In genomic region chr20:43248341-43248740, GRCh38 we compare ENCODE assay signal across 38 cellular contexts. TPM values are rescaled to one million over a fixed set of nuclear protein-coding genes. Genes with fewer than 3 reads are reported as not detected.
"Had no signal": no experiment of that assay in that cellular context is flagged by ENCODE, and none has a peak within 500 bp of the region (broad histone marks: within the 10 kb centered on the region; RNA-seq: fewer than 3 reads in every experiment).

No MANE protein-coding gene starts in this region.

- H3K9me3 Mint-ChIP-seq: activated B cell treated with CpG ODN at 0.5 μM for 24 hours; activated CD4-positive, alpha-beta memory T cell treated with anti-CD3 and anti-CD28 coated beads for 36 hours; activated CD4-positive, alpha-beta T cell treated with anti-CD3 and anti-CD28 coated beads, Interleukin-2, amount 10 ng/mL, durations not matched to agents 24 days and 14 days; activated CD8-positive, alpha-beta T cell treated with anti-CD3 and anti-CD28 coated beads for 36 hours; activated naive CD4-positive, alpha-beta T cell treated with anti-CD3 and anti-CD28 coated beads for 36 hours; activated naive CD4-positive, alpha-beta T cell treated with anti-CD3 and anti-CD28 coated beads, Interleukin-2, amount 50 U/mL, for 72 hours; activated naive CD8-positive, alpha-beta T cell treated with anti-CD3 and anti-CD28 coated beads, Interleukin-2, amount 10 ng/mL, durations not matched to agents 7 days and 5 days; activated T-cell treated with anti-CD3 and anti-CD28 coated beads, Interleukin-2, amount 50 U/mL, for 4 hours; activated T-cell treated with anti-CD3 and anti-CD28 coated beads, Interleukin-2, amount 50 U/mL, for 72 hours; activated T-helper 1 cell treated with anti-CD3 and anti-CD28 coated beads, Interleukin-12 subunit alpha, Interleukin-12 subunit beta, Interleukin-2, Interleukin-4 antibody, amounts not matched to agents 30 ng/mL and 10 ng/mL and 1 ng/mL, durations not matched to agents 14 hours and 24 hours and 36 hours; activated T-helper 17 cell treated with anti-CD3 and anti-CD28 coated beads, Interleukin-2, amount 50 U/mL, for 72 hours; T-helper 1 cell treated with Interleukin-12 subunit alpha and Interleukin-12 subunit beta and Interleukin-4 antibody, amounts not matched to agents 30 μg/mL and 1 μg/mL, for 36 hours; T-helper 2 cell treated with Interferon-gamma antibody and Interleukin-4, amounts not matched to agents 5 μg/mL and 100 μg/mL, for 36 hours had no signal

- H3K36me3 ChIP-seq: adrenal gland, brain microvascular endothelial cell, breast epithelium had no signal

- H3K36me3 Mint-ChIP-seq: activated CD4-positive, alpha-beta memory T cell treated with anti-CD3 and anti-CD28 coated beads for 36 hours; activated naive CD4-positive, alpha-beta T cell treated with anti-CD3 and anti-CD28 coated beads, Interleukin-2, amount 50 U/mL, for 72 hours; activated naive CD8-positive, alpha-beta T cell treated with anti-CD3 and anti-CD28 coated beads, Interleukin-2, amount 10 ng/mL, durations not matched to agents 7 days and 5 days had no signal

- H3K27ac ChIP-seq: adrenal gland, body of pancreas, brain microvascular endothelial cell, breast epithelium, VCaP had no signal

- H3K4me3 Mint-ChIP-seq: activated B cell treated with CpG ODN at 0.5 μM for 24 hours; activated CD4-positive, alpha-beta memory T cell treated with anti-CD3 and anti-CD28 coated beads for 36 hours; activated CD4-positive, alpha-beta T cell treated with anti-CD3 and anti-CD28 coated beads, Interleukin-2, amount 10 ng/mL, durations not matched to agents 24 days and 14 days; activated CD8-positive, alpha-beta T cell treated with anti-CD3 and anti-CD28 coated beads for 36 hours; activated naive CD4-positive, alpha-beta T cell treated with anti-CD3 and anti-CD28 coated beads for 36 hours; activated naive CD8-positive, alpha-beta T cell treated with anti-CD3 and anti-CD28 coated beads, Interleukin-2, amount 10 ng/mL, durations not matched to agents 7 days and 5 days; activated T-cell treated with anti-CD3 and anti-CD28 coated beads, Interleukin-2, amount 50 U/mL, for 4 hours; activated T-cell treated with anti-CD3 and anti-CD28 coated beads, Interleukin-2, amount 50 U/mL, for 72 hours; activated T-helper 1 cell treated with anti-CD3 and anti-CD28 coated beads, Interleukin-12 subunit alpha, Interleukin-12 subunit beta, Interleukin-2, Interleukin-4 antibody, amounts not matched to agents 30 ng/mL and 10 ng/mL and 1 ng/mL, durations not matched to agents 14 hours and 24 hours and 36 hours; activated T-helper 17 cell treated with anti-CD3 and anti-CD28 coated beads, Interleukin-2, amount 50 U/mL, for 72 hours; T-helper 1 cell treated with Interleukin-12 subunit alpha and Interleukin-12 subunit beta and Interleukin-4 antibody, amounts not matched to agents 30 μg/mL and 1 μg/mL, for 36 hours; T-helper 2 cell treated with Interferon-gamma antibody and Interleukin-4, amounts not matched to agents 5 μg/mL and 100 μg/mL, for 36 hours had no signal

- H3K4me3 ChIP-seq: adrenal gland, body of pancreas, breast epithelium had no signal

- H3K27ac Mint-ChIP-seq: activated B cell treated with CpG ODN at 0.5 μM for 24 hours; activated CD4-positive, alpha-beta memory T cell treated with anti-CD3 and anti-CD28 coated beads for 36 hours; activated CD4-positive, alpha-beta T cell treated with anti-CD3 and anti-CD28 coated beads, Interleukin-2, amount 10 ng/mL, durations not matched to agents 24 days and 14 days; activated CD8-positive, alpha-beta T cell treated with anti-CD3 and anti-CD28 coated beads for 36 hours; activated naive CD4-positive, alpha-beta T cell treated with anti-CD3 and anti-CD28 coated beads for 36 hours; activated naive CD8-positive, alpha-beta T cell treated with anti-CD3 and anti-CD28 coated beads, Interleukin-2, amount 10 ng/mL, durations not matched to agents 7 days and 5 days; activated T-cell treated with anti-CD3 and anti-CD28 coated beads, Interleukin-2, amount 50 U/mL, for 72 hours; activated T-helper 1 cell treated with anti-CD3 and anti-CD28 coated beads, Interleukin-12 subunit alpha, Interleukin-12 subunit beta, Interleukin-2, Interleukin-4 antibody, amounts not matched to agents 30 ng/mL and 10 ng/mL and 1 ng/mL, durations not matched to agents 14 hours and 24 hours and 36 hours; activated T-helper 17 cell treated with anti-CD3 and anti-CD28 coated beads, Interleukin-2, amount 50 U/mL, for 72 hours; T-helper 1 cell treated with Interleukin-12 subunit alpha and Interleukin-12 subunit beta and Interleukin-4 antibody, amounts not matched to agents 30 μg/mL and 1 μg/mL, for 36 hours; T-helper 2 cell treated with Interferon-gamma antibody and Interleukin-4, amounts not matched to agents 5 μg/mL and 100 μg/mL, for 36 hours had no signal

- H3K27me3 Mint-ChIP-seq: activated CD4-positive, alpha-beta memory T cell treated with anti-CD3 and anti-CD28 coated beads for 36 hours; activated CD4-positive, alpha-beta T cell treated with anti-CD3 and anti-CD28 coated beads, Interleukin-2, amount 10 ng/mL, durations not matched to agents 24 days and 14 days had no signal

- H3K4me1 Mint-ChIP-seq: activated B cell treated with CpG ODN at 0.5 μM for 24 hours; activated CD4-positive, alpha-beta T cell treated with anti-CD3 and anti-CD28 coated beads, Interleukin-2, amount 10 ng/mL, durations not matched to agents 24 days and 14 days; activated naive CD8-positive, alpha-beta T cell treated with anti-CD3 and anti-CD28 coated beads, Interleukin-2, amount 10 ng/mL, durations not matched to agents 7 days and 5 days; activated T-helper 17 cell treated with anti-CD3 and anti-CD28 coated beads, Interleukin-2, amount 50 U/mL, for 72 hours had no signal

- FAIRE-seq: astrocyte, TTC549 had no signal

- DNase-seq: activated B cell treated with CpG ODN at 0.5 μM for 24 hours; activated CD4-positive, alpha-beta memory T cell treated with anti-CD3 and anti-CD28 coated beads for 36 hours; activated CD4-positive, alpha-beta T cell treated with anti-CD3 and anti-CD28 coated beads for 4 hours; activated CD4-positive, alpha-beta T cell treated with anti-CD3 and anti-CD28 coated beads, Interleukin-2, amount 10 ng/mL, durations not matched to agents 24 days and 14 days; activated CD4-positive, alpha-beta T cell treated with anti-CD3 and anti-CD28 coated beads, Interleukin-2, amount 50 U/mL, for 1 hour; activated CD4-positive, alpha-beta T cell treated with anti-CD3 and anti-CD28 coated beads, Interleukin-2, amount 50 U/mL, for 4 hours; activated CD4-positive, CD25-positive, alpha-beta regulatory T cell treated with anti-CD3 and anti-CD28 coated beads, Interleukin-2, amount 50 U/mL, for 72 hours; activated CD8-positive, alpha-beta memory T cell treated with anti-CD3 and anti-CD28 coated beads, Interleukin-2, amount 50 U/mL, for 4 hours; activated CD8-positive, alpha-beta T cell treated with anti-CD3 and anti-CD28 coated beads for 36 hours; activated effector memory CD4-positive, alpha-beta T cell treated with anti-CD3 and anti-CD28 coated beads, Interleukin-2, amount 50 U/mL, for 16 hours; activated gamma-delta T cell treated with Interleukin-2 at 50 U/mL for 16 hours; activated naive CD4-positive, alpha-beta T cell; activated naive CD4-positive, alpha-beta T cell treated with anti-CD3 and anti-CD28 coated beads for 36 hours; activated naive CD4-positive, alpha-beta T cell treated with anti-CD3 and anti-CD28 coated beads, Interleukin-2, amount 50 U/mL, for 16 hours; activated naive CD8-positive, alpha-beta T cell treated with anti-CD3 and anti-CD28 coated beads, Interleukin-2, amount 10 ng/mL, durations not matched to agents 7 days and 5 days; activated T-cell treated with anti-CD3 and anti-CD28 coated beads for 4 hours; activated T-cell treated with anti-CD3 and anti-CD28 coated beads, Interleukin-2, amount 50 U/mL, for 1 hour; activated T-cell treated with anti-CD3 and anti-CD28 coated beads, Interleukin-2, amount 50 U/mL, for 4 hours; activated T-cell treated with anti-CD3 and anti-CD28 coated beads, Interleukin-2, amount 50 U/mL, for 72 hours; adrenal gland; amniotic stem cell; aorta; body of pancreas; brain microvascular endothelial cell; central memory CD4-positive, alpha-beta T cell; T-helper 1 cell; T-helper 2 cell; T-helper 9 cell had no signal

- H3K27me3 ChIP-seq: brain microvascular endothelial cell, breast epithelium had no signal

- H3K4me1 ChIP-seq: adrenal gland, body of pancreas, breast epithelium had no signal

- H3K9me3 ChIP-seq: adrenal gland, body of pancreas, breast epithelium had no signal

- ATAC-seq: activated CD8-positive, alpha-beta T cell treated with anti-CD3 and anti-CD28 coated beads for 36 hours; activated naive CD4-positive, alpha-beta T cell treated with anti-CD3 and anti-CD28 coated beads, Interleukin-2, amount 50 U/mL, for 72 hours; activated T-cell treated with anti-CD3 and anti-CD28 coated beads, Interleukin-2, amount 50 U/mL, for 4 hours; activated T-cell treated with anti-CD3 and anti-CD28 coated beads, Interleukin-2, amount 50 U/mL, for 72 hours; activated T-helper 17 cell treated with anti-CD3 and anti-CD28 coated beads, Interleukin-2, amount 50 U/mL, for 72 hours; body of pancreas had no signal

RNA-seq across cellular contexts. Expression of gene PTPRT, which starts 58.6 kb away (rescaled TPM):
- total RNA-seq: activated B cell treated with CpG ODN at 0.5 μM for 24 hours; activated CD4-positive, alpha-beta memory T cell treated with anti-CD3 and anti-CD28 coated beads for 36 hours; activated CD4-positive, alpha-beta T cell treated with anti-CD3 and anti-CD28 coated beads, Interleukin-2, amount 10 ng/mL, durations not matched to agents 24 days and 14 days; activated CD8-positive, alpha-beta memory T cell treated with anti-CD3 and anti-CD28 coated beads for 36 hours; activated CD8-positive, alpha-beta T cell treated with anti-CD3 and anti-CD28 coated beads for 36 hours; activated naive CD4-positive, alpha-beta T cell treated with anti-CD3 and anti-CD28 coated beads for 36 hours; activated naive CD4-positive, alpha-beta T cell treated with anti-CD3 and anti-CD28 coated beads, Interleukin-2, amount 50 U/mL, for 72 hours; activated naive CD8-positive, alpha-beta T cell treated with anti-CD3 and anti-CD28 coated beads, Interleukin-2, amount 10 ng/mL, durations not matched to agents 7 days and 5 days; activated T-cell treated with anti-CD3 and anti-CD28 coated beads, Interleukin-2, amount 50 U/mL, for 4 hours; activated T-cell treated with anti-CD3 and anti-CD28 coated beads, Interleukin-2, amount 50 U/mL, for 72 hours; activated T-helper 1 cell treated with anti-CD3 and anti-CD28 coated beads, Interleukin-12 subunit alpha, Interleukin-12 subunit beta, Interleukin-2, Interleukin-4 antibody, amounts not matched to agents 30 ng/mL and 10 ng/mL and 1 ng/mL, durations not matched to agents 14 hours and 24 hours and 36 hours; activated T-helper 17 cell treated with anti-CD3 and anti-CD28 coated beads, Interleukin-2, amount 50 U/mL, for 72 hours had no signal
